32 cellular contexts compared by ENCODE assay signal in the genomic region with DNA sequence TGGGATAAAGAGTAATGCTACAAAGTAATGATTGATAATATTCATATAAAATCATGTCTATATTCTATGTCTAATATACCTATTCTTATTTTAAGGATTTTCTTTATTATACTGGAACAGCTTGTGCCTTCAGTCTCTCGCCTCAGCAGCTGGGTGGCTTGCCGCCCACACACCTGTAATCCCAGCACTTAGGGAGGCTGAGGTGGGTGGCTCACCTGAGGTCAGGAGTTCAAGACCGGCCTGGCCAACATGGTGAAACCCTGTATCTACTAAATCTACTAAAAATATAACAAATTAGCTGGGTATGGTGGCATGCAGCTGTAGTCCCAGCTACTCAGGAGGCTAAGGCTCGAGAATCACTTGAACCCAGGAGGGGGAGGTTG. TPM values are rescaled to one million over a fixed set of nuclear protein-coding genes. Genes with fewer than 3 reads are reported as not detected.
"Had no signal": no experiment of that assay in that cellular context is flagged by ENCODE, and none has a peak within 500 bp of the region (broad histone marks: within the 10 kb centered on the region; RNA-seq: fewer than 3 reads in every experiment).

No MANE protein-coding gene starts in this region.

- H3K9me3 ChIP-seq: neutrophil, ovary, psoas muscle, spleen, suprapubic skin, testis, tibial artery, transverse colon, upper lobe of left lung, vagina had no signal

- H3K27ac ChIP-seq: neutrophil, ovary, parathyroid adenoma, psoas muscle, skin epidermis, spleen, suprapubic skin, testis, tibial artery, transverse colon, upper lobe of left lung, vagina had no signal

- H3K4me1 ChIP-seq: parathyroid adenoma, psoas muscle, spleen, suprapubic skin, testis, tibial artery, vagina had no signal

- H3K4me3 ChIP-seq: ovary, psoas muscle, skin epidermis, smooth muscle cell, spleen, suprapubic skin, testis, tibial artery, transverse colon, upper lobe of left lung, vagina had no signal

- DNase-seq: naive B cell; naive thymus-derived CD8-positive, alpha-beta T cell; nephron progenitor cell; nucleus accumbens; ovary; posterior cingulate gyrus; psoas muscle; right cardiac atrium; spleen; stimulated activated CD4-positive, alpha-beta T cell treated with anti-CD3 and anti-CD28 coated beads, Interleukin-12 subunit alpha, Interleukin-12 subunit beta, amount 100 ng/mL, for 4 hours; stimulated activated CD4-positive, alpha-beta T cell treated with anti-CD3 and anti-CD28 coated beads, Interleukin-1b, Interleukin-23, amount 100 ng/mL, for 48 hours; stimulated activated CD4-positive, alpha-beta T cell treated with anti-CD3 and anti-CD28 coated beads, Interleukin-4, amount 100 ng/mL, for 1 hour; stimulated activated CD4-positive, alpha-beta T cell treated with anti-CD3 and anti-CD28 coated beads, Interleukin-4, amount 100 ng/mL, for 4 hours; stimulated activated CD8-positive, alpha-beta memory T cell treated with anti-CD3 and anti-CD28 coated beads, Interleukin-4, amount 100 ng/mL, for 48 hours; stimulated activated naive CD4-positive, alpha-beta T cell; stimulated activated naive CD8-positive, alpha-beta T cell treated with anti-CD3 and anti-CD28 coated beads, Interleukin-15, amount 100 ng/mL, for 72 hours; stimulated activated naive CD8-positive, alpha-beta T cell treated with anti-CD3 and anti-CD28 coated beads, Interleukin-15, Interleukin-2, amounts not matched to agents 100 U/mL and 50 U/mL, for 24 hours; substantia nigra; tibial artery; transverse colon; upper lobe of left lung had no signal

- ATAC-seq: naive thymus-derived CD8-positive, alpha-beta T cell; natural killer cell treated with Interleukin-12 subunit alpha and Interleukin-12 subunit beta and Interleukin-15 and Interleukin-18, amount 100 ng/mL, for 72 hours; psoas muscle; right cardiac atrium; sciatic nerve; stimulated activated memory B cell treated with anti-CD40 and anti-IgM and Interleukin-4, amounts not matched to agents 10 μg/mL and 1 μg/mL and 100 μg/mL, for 72 hours; stimulated activated naive CD8-positive, alpha-beta T cell treated with anti-CD3 and anti-CD28 coated beads, Interleukin-15, amount 100 ng/mL, for 72 hours; stimulated activated naive CD8-positive, alpha-beta T cell treated with anti-CD3 and anti-CD28 coated beads, Interleukin-15, Interleukin-2, amounts not matched to agents 100 U/mL and 50 U/mL, for 24 hours had no signal

- H3K79me2 ChIP-seq: parathyroid adenoma had no signal

- H3K27me3 ChIP-seq: neutrophil, ovary, spleen, suprapubic skin, testis, tibial artery, transverse colon, upper lobe of left lung, vagina had no signal

- H3K36me3 ChIP-seq: neutrophil, ovary, spleen, suprapubic skin, tibial artery, transverse colon, upper lobe of left lung, vagina had no signal

- H3K4me2 ChIP-seq: smooth muscle cell had no signal

- H3K9ac ChIP-seq: parathyroid adenoma had no signal

- H2AFZ ChIP-seq: parathyroid adenoma had no signal

- FAIRE-seq: urothelium cell line had no signal

RNA-seq across cellular contexts. Expression of gene RAB42, which starts 46.8 kb away (rescaled TPM):
- total RNA-seq: naive thymus-derived CD8-positive, alpha-beta T cell; natural killer cell treated with Interleukin-12 subunit alpha and Interleukin-12 subunit beta and Interleukin-15 and Interleukin-18, amount 100 ng/mL, for 72 hours had no signal
- polyA plus RNA-seq: naive thymus-derived CD8-positive, alpha-beta T cell had no signal
